Comparison of ENCODE assay signal across 16 cellular contexts in the genomic region with DNA sequence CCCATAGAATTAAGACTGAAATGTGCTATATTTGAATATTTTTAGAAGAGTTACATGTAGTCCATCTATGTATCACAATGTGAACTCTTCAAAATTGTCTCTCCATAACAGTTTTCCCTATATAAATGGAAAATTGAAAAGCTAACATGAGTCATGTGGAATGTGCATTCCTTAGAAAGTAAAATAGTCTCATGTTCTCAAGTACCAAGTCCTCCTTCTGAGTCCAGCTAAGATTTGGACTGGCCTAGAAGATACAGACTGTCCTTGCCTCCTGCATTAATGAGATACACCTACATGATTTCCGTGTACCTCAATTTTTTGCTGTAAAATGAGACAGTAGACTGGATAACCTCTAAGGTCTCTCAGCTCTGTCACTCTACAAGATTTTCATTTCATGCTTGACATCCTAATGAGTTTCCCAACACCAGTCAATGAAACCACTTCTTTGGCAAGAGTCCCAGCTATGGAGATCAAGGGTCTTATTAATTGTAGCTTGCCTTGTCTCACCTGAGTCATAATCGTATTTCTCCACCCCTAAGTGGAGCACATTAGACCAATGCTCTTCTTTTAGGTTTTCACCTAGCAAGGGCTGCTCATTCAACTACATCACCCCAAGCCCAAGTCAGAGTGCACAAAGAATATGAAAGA.
DNase-seq lines count a peak whose midpoint lies in the region; ATAC-seq, FAIRE-seq and TF ChIP-seq lines count a peak whose summit lies in the region.
"Had no signal": no experiment of that assay in that cellular context is flagged by ENCODE, and none has a peak within 500 bp of the region (broad histone marks: within the 10 kb centered on the region; RNA-seq: fewer than 3 reads in every experiment).

No MANE protein-coding gene starts in this region.

- no peak for TF ChIP-seq CTCF in choroid plexus epithelial cell (conservative IDR thresholded peaks at IDR 0.05; ENCODE audit: low read depth, low read length)
- TF ChIP-seq CTCF in osteocyte (IDR thresholded peaks at IDR 0.05): no peak

- no peaks in the 10 kb centered on the region for H3K36me3 Mint-ChIP-seq in osteocyte (ENCODE audit: unreplicated experiment)
- H3K36me3 Mint-ChIP-seq: activated CD4-positive, alpha-beta memory T cell treated with anti-CD3 and anti-CD28 coated beads for 36 hours; CD4-positive, alpha-beta memory T cell had no signal

- H3K9me3 Mint-ChIP-seq in osteocyte (ENCODE audit: unreplicated experiment): no peaks in the 10 kb centered on the region
- H3K9me3 Mint-ChIP-seq: activated CD4-positive, alpha-beta memory T cell treated with anti-CD3 and anti-CD28 coated beads for 36 hours; activated T-helper 17 cell treated with anti-CD3 and anti-CD28 coated beads, Interleukin-2, amount 50 U/mL, for 72 hours had no signal

- peaks cover 46% of the 10 kb centered on the region for H3K4me1 Mint-ChIP-seq in osteocyte (ENCODE audit: unreplicated experiment)
- H3K4me1 Mint-ChIP-seq: activated T-helper 17 cell treated with anti-CD3 and anti-CD28 coated beads, Interleukin-2, amount 50 U/mL, for 72 hours; CD4-positive, alpha-beta memory T cell had no signal

- no peaks in the 10 kb centered on the region for H3K27me3 Mint-ChIP-seq in osteocyte (ENCODE audit: unreplicated experiment)
- H3K27me3 Mint-ChIP-seq: activated CD4-positive, alpha-beta memory T cell treated with anti-CD3 and anti-CD28 coated beads for 36 hours; CD4-positive, alpha-beta memory T cell had no signal

- no peak overlapping the region for H3K4me3 ChIP-seq in choroid plexus epithelial cell (ENCODE audit: low read depth, low read length)

- peak overlapping the region; percentile 72 for H3K27ac Mint-ChIP-seq in osteocyte (ENCODE audit: unreplicated experiment)
- H3K27ac Mint-ChIP-seq: activated CD4-positive, alpha-beta memory T cell treated with anti-CD3 and anti-CD28 coated beads for 36 hours; activated T-helper 17 cell treated with anti-CD3 and anti-CD28 coated beads, Interleukin-2, amount 50 U/mL, for 72 hours; CD4-positive, alpha-beta memory T cell had no signal

- H3K4me3 Mint-ChIP-seq in osteocyte (ENCODE audit: unreplicated experiment): no peak overlapping the region
- H3K4me3 Mint-ChIP-seq: activated CD4-positive, alpha-beta memory T cell treated with anti-CD3 and anti-CD28 coated beads for 36 hours; activated T-helper 17 cell treated with anti-CD3 and anti-CD28 coated beads, Interleukin-2, amount 50 U/mL, for 72 hours; CD4-positive, alpha-beta memory T cell had no signal

- ATAC-seq in GM21723 (IDR thresholded peaks at IDR 0.05; ENCODE audit: unreplicated experiment) (no peak), GM18873 (IDR thresholded peaks at IDR 0.05; ENCODE audit: low FRiP score, unreplicated experiment) (no peak)
- ATAC-seq: activated T-helper 17 cell treated with anti-CD3 and anti-CD28 coated beads, Interleukin-2, amount 50 U/mL, for 72 hours had no signal

- FAIRE-seq in GM19239 (lab: Jason Lieb, UNC): no peak

- DNase-seq in GM03348 (ENCODE audit: low spot score): peak; percentile 42
- DNase-seq in NCI-H1105 treated with DMSO at 0.1 percent for 48 hours (lab: John Stamatoyannopoulos, UW): peak; percentile 53
- peak; percentile 61 for DNase-seq in choroid plexus epithelial cell (ENCODE audit: low read depth)
- DNase-seq in osteocyte (ENCODE audit: extremely low spot score, unreplicated experiment): no peak
- DNase-seq in GM19239 (ENCODE audit: insufficient read length, low spot score): no peak
- no peak for DNase-seq in HuH-7 (ENCODE audit: low spot score)
- DNase-seq: activated CD4-positive, alpha-beta memory T cell treated with anti-CD3 and anti-CD28 coated beads for 36 hours; aorta; CD4-positive, alpha-beta memory T cell; H7; hypothalamus; NCI-H524; T1000 had no signal

Comparison
In these comparisons a context has a peak if more than half of its experiments do, and no peak if none do; other contexts are left out.
1. DNase-seq: peak in GM03348 (single experiment), NCI-H1105 treated with DMSO at 0.1 percent for 48 hours (single experiment) and choroid plexus epithelial cell (single experiment); none in osteocyte (single experiment), GM19239 (single experiment) and HuH-7 (single experiment).